In the genomic region with DNA sequence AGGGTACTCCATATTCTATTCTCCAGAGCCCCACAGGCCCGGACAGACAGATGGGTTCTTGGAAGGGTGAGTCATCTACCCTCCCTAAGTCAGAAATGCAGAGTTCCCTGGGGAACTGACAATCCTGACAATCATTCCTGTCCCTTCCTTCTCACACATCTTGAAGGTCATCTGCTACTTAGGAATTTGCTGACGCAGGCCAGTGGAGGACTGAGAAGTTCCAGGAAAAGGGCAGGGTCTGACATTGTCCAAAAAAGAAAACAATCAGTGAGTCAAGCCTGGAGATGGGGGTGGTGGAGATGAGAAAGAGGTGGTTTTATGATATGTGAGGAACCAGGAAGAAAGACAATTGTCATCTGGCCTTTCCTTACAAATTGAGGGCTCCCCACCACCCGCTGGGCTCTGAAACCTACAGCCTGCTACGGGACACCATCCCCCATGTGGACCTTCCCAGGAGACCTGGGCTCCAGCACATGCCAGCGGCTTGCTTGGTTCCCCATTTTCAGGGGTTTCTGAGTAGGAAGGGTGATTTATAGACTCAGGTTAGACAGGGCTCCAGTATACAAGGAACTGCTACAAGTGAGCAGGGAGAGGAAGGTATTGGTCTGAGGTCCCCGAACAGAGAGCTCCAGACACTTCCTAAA, we compare ENCODE assay signal across 8 cellular contexts. TPM values are rescaled to one million over a fixed set of nuclear protein-coding genes. Genes with fewer than 3 reads are reported as not detected.
DNase-seq lines count a peak whose midpoint lies in the region; ATAC-seq and TF ChIP-seq lines count a peak whose summit lies in the region.

No MANE protein-coding gene starts in this region.

- peak overlapping the region; percentile 74 for H3K4me3 Mint-ChIP-seq in natural killer cell treated with Interleukin-12 subunit alpha and Interleukin-12 subunit beta and Interleukin-15 and Interleukin-18, amount 100 ng/mL, for 72 hours
- H3K4me3 Mint-ChIP-seq in T-cell = no peak overlapping the region

- peaks cover 35 to 52% of the 10 kb centered on the region in 2 donors for H3K4me1 Mint-ChIP-seq in natural killer cell treated with Interleukin-12 subunit alpha and Interleukin-12 subunit beta and Interleukin-15 and Interleukin-18, amount 100 ng/mL, for 72 hours (ENCODE audit: low read depth in 2 of 2)
- H3K4me1 Mint-ChIP-seq in T-cell = peaks cover 17 to 45% (median 45%) of the 10 kb centered on the region in 3 donors

- intact Hi-C loops in dorsolateral prefrontal cortex (cut with DNase I) = no loop called here

- POLR2A ChIA-PET in T-cell (lab: Charles Lee) = no interaction called here

- H3K9me3 Mint-ChIP-seq in natural killer cell treated with Interleukin-12 subunit alpha and Interleukin-12 subunit beta and Interleukin-15 and Interleukin-18, amount 100 ng/mL, for 72 hours = no peaks in the 10 kb centered on the region
- no peaks in the 10 kb centered on the region for H3K9me3 Mint-ChIP-seq in T-cell

- H3K27me3 ChIP-seq in dorsolateral prefrontal cortex = no peaks in the 10 kb centered on the region

- H3K27me3 Mint-ChIP-seq in natural killer cell treated with Interleukin-12 subunit alpha and Interleukin-12 subunit beta and Interleukin-15 and Interleukin-18, amount 100 ng/mL, for 72 hours = peaks cover 7 to 9% of the 10 kb centered on the region in 2 donors
- no peaks in the 10 kb centered on the region for H3K27me3 Mint-ChIP-seq in T-cell

- H3K4me3 ChIP-seq in dorsolateral prefrontal cortex = peak overlapping the region in 1 of 59 donors; percentile 15

- CTCF ChIA-PET in T-cell (lab: Charles Lee) = interaction anchor here (1.4 to 1.5 kb wide), 2 partner anchors 19 kb away, joined by 3 to 7 read pairs; no protein-coding TSS in a partner anchor

- peaks cover 5% of the 10 kb centered on the region for H3K36me3 Mint-ChIP-seq in natural killer cell treated with Interleukin-12 subunit alpha and Interleukin-12 subunit beta and Interleukin-15 and Interleukin-18, amount 100 ng/mL, for 72 hours
- peaks cover 24% of the 10 kb centered on the region for H3K36me3 Mint-ChIP-seq in T-cell

- H3K27ac ChIP-seq in dorsolateral prefrontal cortex = peak overlapping the region in 52 of 59 donors; percentile 5 to 88 (median 66)

- peak overlapping the region; percentile 65 to 77 for H3K27ac Mint-ChIP-seq in natural killer cell treated with Interleukin-12 subunit alpha and Interleukin-12 subunit beta and Interleukin-15 and Interleukin-18, amount 100 ng/mL, for 72 hours
- no peak overlapping the region for H3K27ac Mint-ChIP-seq in T-cell

- ATAC-seq in GM18502 (IDR thresholded peaks at IDR 0.05; ENCODE audit: poor library complexity, unreplicated experiment) (peak; percentile 35), T-cell (replicated peaks in 1 of 4) (no peak)
- ATAC-seq in natural killer cell treated with Interleukin-12 subunit alpha and Interleukin-12 subunit beta and Interleukin-15 and Interleukin-18, amount 100 ng/mL, for 72 hours = peak in 1 of 2 donors; percentile 14

- no peak for TF ChIP-seq CTCF in dorsolateral prefrontal cortex (IDR thresholded peaks at IDR 0.05 in 54 of 56, conservative IDR thresholded peaks at IDR 0.05 in 2 of 56; ENCODE audit: low read depth in 1 of 56, partially characterized antibody in 56 of 56)

- peak; percentile 60 for DNase-seq in NCI-H2171 treated with DMSO at 0.1 percent for 48 hours (lab: John Stamatoyannopoulos, UW)
- no peak for DNase-seq in dorsolateral prefrontal cortex
- DNase-seq in natural killer cell treated with Interleukin-12 subunit alpha and Interleukin-12 subunit beta and Interleukin-15 and Interleukin-18, amount 100 ng/mL, for 72 hours (ENCODE audit: low spot score) = no peak
- no peak for DNase-seq in T-cell
- DNase-seq in NCI-H1092 (lab: John Stamatoyannopoulos, UW) = no peak
- no peak for DNase-seq in NCI-H748 (lab: John Stamatoyannopoulos, UW; ENCODE audit: unreplicated experiment)
- DNase-seq in activated CD4-positive, CD25-positive, alpha-beta regulatory T cell (lab: John Stamatoyannopoulos, UW) = no peak

RNA-seq across cellular contexts. Expression of gene CD59, which starts 12.9 kb away (rescaled TPM):
- total RNA-seq in dorsolateral prefrontal cortex (100 to 1,000 TPM; 235 to 598 (median 367) TPM), T-cell (10 to 100 TPM; 34.3 to 85.8 (median 71.9) TPM)
- total RNA-seq in natural killer cell treated with Interleukin-12 subunit alpha and Interleukin-12 subunit beta and Interleukin-15 and Interleukin-18, amount 100 ng/mL, for 72 hours = 10 to 100 TPM; 15.5 to 23.2 TPM

RNA-seq across cellular contexts. Expression of gene C11orf91, which starts 22.7 kb away (rescaled TPM):
- 1 to 10 TPM in 9 of 120 experiments, under 1 TPM in 17, not detected in 94; 0.50 to 1.8 (median 0.85) TPM for total RNA-seq in dorsolateral prefrontal cortex
- not detected for total RNA-seq in natural killer cell treated with Interleukin-12 subunit alpha and Interleukin-12 subunit beta and Interleukin-15 and Interleukin-18, amount 100 ng/mL, for 72 hours
- total RNA-seq in T-cell = under 1 TPM in 1 of 5 donors, not detected in 4; 0.95 TPM

RNA-seq across cellular contexts. Expression of gene FBXO3, which starts 51.0 kb away (rescaled TPM):
- total RNA-seq in dorsolateral prefrontal cortex (10 to 100 TPM; 26.6 to 67.9 (median 53.5) TPM), T-cell (10 to 100 TPM; 37.1 to 60.0 (median 41.1) TPM)
- 10 to 100 TPM; 20.8 to 25.1 TPM for total RNA-seq in natural killer cell treated with Interleukin-12 subunit alpha and Interleukin-12 subunit beta and Interleukin-15 and Interleukin-18, amount 100 ng/mL, for 72 hours

Comparison
In these comparisons a context has a peak if more than half of its experiments do, and no peak if none do; other contexts are left out.
1. H3K27ac Mint-ChIP-seq: peak in natural killer cell treated with Interleukin-12 subunit alpha and Interleukin-12 subunit beta and Interleukin-15 and Interleukin-18, amount 100 ng/mL, for 72 hours (2 of 2); none in T-cell (0 of 2).